In genomic region chr2:119846021-119846420, GRCh38 we compare ENCODE assay signal across 19 cellular contexts.
"Had no signal": no experiment of that assay in that cellular context is flagged by ENCODE, and none has a peak within 500 bp of the region (broad histone marks: within the 10 kb centered on the region; RNA-seq: fewer than 3 reads in every experiment).

No MANE protein-coding gene starts in this region.

- H3K36me3 ChIP-seq: right atrium auricular region had no signal

- DNase-seq: activated CD4-positive, CD25-positive, alpha-beta regulatory T cell treated with anti-CD3 and anti-CD28 coated beads, Interleukin-2, amount 50 U/mL, for 72 hours; activated naive CD8-positive, alpha-beta T cell treated with anti-CD3 and anti-CD28 coated beads for 36 hours; amygdala; body of pancreas; central memory CD4-positive, alpha-beta T cell; effector CD4-positive, alpha-beta T cell; foreskin keratinocyte; head of caudate nucleus; immature natural killer cell; nucleus accumbens; posterior cingulate gyrus; stimulated activated CD4-positive, alpha-beta T cell treated with anti-CD3 and anti-CD28 coated beads, Interleukin-4, amount 100 ng/mL, for 24 hours; stimulated activated naive CD8-positive, alpha-beta T cell treated with anti-CD3 and anti-CD28 coated beads, Interleukin-15, Interleukin-2, amounts not matched to agents 100 U/mL and 50 U/mL, for 24 hours; T1000; trophoblast cell had no signal

- FAIRE-seq: endothelial cell of umbilical vein had no signal

- H3K4me3 ChIP-seq: body of pancreas, coronary artery, right atrium auricular region had no signal

- ATAC-seq: body of pancreas; foreskin keratinocyte; natural killer cell treated with Interleukin-12 subunit alpha and Interleukin-12 subunit beta and Interleukin-15 and Interleukin-18, amount 100 ng/mL, for 72 hours; stimulated activated naive CD8-positive, alpha-beta T cell treated with anti-CD3 and anti-CD28 coated beads, Interleukin-15, Interleukin-2, amounts not matched to agents 100 U/mL and 50 U/mL, for 24 hours had no signal

- H3K27me3 ChIP-seq: body of pancreas, foreskin keratinocyte, right atrium auricular region had no signal
